In genomic region chr10:107415446-107415845, GRCh38 we compare ENCODE assay signal across 18 cellular contexts.
DNase-seq lines count a peak whose midpoint lies in the region; ATAC-seq, FAIRE-seq and TF ChIP-seq lines count a peak whose summit lies in the region.
"Had no signal": no experiment of that assay in that cellular context is flagged by ENCODE, and none has a peak within 500 bp of the region (broad histone marks: within the 10 kb centered on the region; RNA-seq: fewer than 3 reads in every experiment).

No MANE protein-coding gene starts in this region.

- FAIRE-seq in GM12892 (lab: Jason Lieb, UNC) (peak; percentile 82), GM19239 (lab: Jason Lieb, UNC) (peak; percentile 35)
- FAIRE-seq: islet of Langerhans had no signal

- peaks cover 67% of the 10 kb centered on the region for H3K4me1 ChIP-seq in OCI-LY3 (ENCODE audit: low read length)

- ATAC-seq in HG02840 (IDR thresholded peaks at IDR 0.05; ENCODE audit: low FRiP score, unreplicated experiment): peak; percentile 51
- no peak for ATAC-seq in activated CD4-positive, CD25-positive, alpha-beta regulatory T cell treated with anti-CD3 and anti-CD28 coated beads, Interleukin-2, amount 50 U/mL, for 24 hours
- no peak for ATAC-seq in HG03521 (IDR thresholded peaks at IDR 0.05; ENCODE audit: unreplicated experiment)
- ATAC-seq: effector memory CD8-positive, alpha-beta T cell; naive thymus-derived CD8-positive, alpha-beta T cell had no signal

- no peaks in the 10 kb centered on the region for H4K20me1 ChIP-seq in OCI-LY3 (ENCODE audit: insufficient read depth, low read length)

- H3K36me3 ChIP-seq in OCI-LY3 (replicated peaks; ENCODE audit: low read depth, low read length): peaks cover 11% of the 10 kb centered on the region

- no peak for TF ChIP-seq CTCF in OCI-LY3 (IDR thresholded peaks at IDR 0.05; ENCODE audit: low read depth, low read length)

- H3K27me3 ChIP-seq in OCI-LY3 (ENCODE audit: low read depth, low read length): no peaks in the 10 kb centered on the region

- no peak overlapping the region for H2AFZ ChIP-seq in OCI-LY3 (ENCODE audit: low read depth, low read length)

- peak overlapping the region; percentile 99 for H3K27ac ChIP-seq in OCI-LY3 (ENCODE audit: low read length)

- H3K9me3 ChIP-seq in OCI-LY3 (ENCODE audit: insufficient read depth, low read length): 0 out of 2 replicates have a peak, but pooled peaks cover 3% of the 10 kb centered on the region

- peak overlapping the region; percentile 15; the same call in 1 of the 2 replicates for H3K4me3 ChIP-seq in OCI-LY3 (ENCODE audit: low read length)

- H3K79me2 ChIP-seq in OCI-LY3 (ENCODE audit: low read length): no peaks in the 10 kb centered on the region

- H3K9ac ChIP-seq in OCI-LY3 (ENCODE audit: low read length): peak overlapping the region; percentile 69

- no peak for TF ChIP-seq POLR2A in GM12892 (IDR thresholded peaks at IDR 0.05; ENCODE audit: low read depth, low read length)

- no peak for DNase-seq in GM12892 (ENCODE audit: insufficient read length)
- no peak for DNase-seq in GM19239 (ENCODE audit: insufficient read length, low spot score)
- DNase-seq in DMS79 (lab: John Stamatoyannopoulos, UW): no peak
- no peak for DNase-seq in H4 (ENCODE audit: low spot score)
- DNase-seq: activated CD8-positive, alpha-beta memory T cell treated with anti-CD3 and anti-CD28 coated beads, Interleukin-2, amount 50 U/mL, for 4 hours; CD8-positive, alpha-beta memory T cell; effector memory CD8-positive, alpha-beta T cell; naive thymus-derived CD8-positive, alpha-beta T cell; NCI-H1930; NCI-H446 treated with DMSO at 0.1 percent for 48 hours; posterior cingulate gyrus; SHP77; stimulated activated CD4-positive, alpha-beta T cell treated with anti-CD3 and anti-CD28 coated beads, Interleukin-4, amount 100 ng/mL, for 1 hour had no signal

- peak overlapping the region; percentile 56 for H3K4me2 ChIP-seq in OCI-LY3 (ENCODE audit: low read length)
